Comparison of ENCODE assay signal across 8 cellular contexts in genomic region chr6:158475344-158476302, GRCh38.
DNase-seq lines count a peak whose midpoint lies in the region; ATAC-seq and TF ChIP-seq lines count a peak whose summit lies in the region.

No MANE protein-coding gene starts in this region.

- H3K9me3 ChIP-seq in SJSA1 (replicated peaks) = no peaks in the 10 kb centered on the region

- H3K4me1 ChIP-seq in SJSA1 (replicated peaks) = peaks cover 24% of the 10 kb centered on the region

- peaks cover 44% of the 10 kb centered on the region for H3K27me3 Mint-ChIP-seq in WTC11 (ENCODE audit: low read depth)

- peaks cover 6% of the 10 kb centered on the region for H3K4me1 Mint-ChIP-seq in WTC11

- peaks cover 10% of the 10 kb centered on the region for H3K36me3 ChIP-seq in SJSA1

- H3K9me3 Mint-ChIP-seq in WTC11 = peaks cover 7% of the 10 kb centered on the region; the same call in 1 of the 2 replicates

- no peaks in the 10 kb centered on the region for H3K27me3 ChIP-seq in SJSA1 (replicated peaks)

- CTCF ChIA-PET in WTC11 (lab: Charles Lee) = no interaction called here

- H3K27ac Mint-ChIP-seq in WTC11 = no peak overlapping the region

- no peak overlapping the region for H3K4me3 ChIP-seq in SJSA1

- DNase-seq in HCEC 1CT = peak; percentile 66
- peak; percentile 53 for DNase-seq in LoVo (ENCODE audit: low spot score)
- DNase-seq in SJSA1 (ENCODE audit: low read depth in 1 of 2, low spot score in 2 of 2) = peak; percentile 62 to 71
- peak; percentile 78 for DNase-seq in iris pigment epithelial cell (ENCODE audit: low read depth)
- DNase-seq in WTC11 (ENCODE audit: low spot score) = no peak
- DNase-seq in T-helper 9 cell = no peak
- DNase-seq in activated CD4-positive, alpha-beta T cell treated with anti-CD3 and anti-CD28 coated beads for 48 hours = no peak

- no peak overlapping the region for H3K4me3 Mint-ChIP-seq in WTC11

- POLR2A ChIA-PET in WTC11 (lab: Charles Lee) = no interaction called here

- TF ChIP-seq CTCF in WTC11 (IDR thresholded peaks at IDR 0.05) = no peak

- peaks cover 29% of the 10 kb centered on the region for H3K36me3 Mint-ChIP-seq in WTC11

- H3K27ac ChIP-seq in SJSA1 = peak overlapping the region; percentile 53

- ATAC-seq in GM18508 (IDR thresholded peaks at IDR 0.05; ENCODE audit: insufficient read depth, unreplicated experiment) (peak; percentile 64), WTC11 (no peak; the same call in 1 of the 2 replicates)

TF ChIP-seq in WTC11, 78 proteins besides CTCF, POLR2A, EP300 and RAD21:
- no peak for TF ChIP-seq USF2 (CRISPR knock-in tag; IDR thresholded peaks at IDR 0.05)
- no peak for TF ChIP-seq E2F4 (CRISPR knock-in tag; IDR thresholded peaks at IDR 0.05; ENCODE audit: borderline replicate concordance, low read depth)
- TF ChIP-seq NR2C2 (CRISPR knock-in tag; IDR thresholded peaks at IDR 0.05) = no peak
- no peak for TF ChIP-seq JAZF1 (CRISPR knock-in tag; IDR thresholded peaks at IDR 0.05)
- TF ChIP-seq ZSCAN18 (CRISPR knock-in tag; IDR thresholded peaks at IDR 0.05) = no peak
- TF ChIP-seq E2F1 (CRISPR knock-in tag; IDR thresholded peaks at IDR 0.05) = no peak
- TF ChIP-seq OVOL2 (CRISPR knock-in tag; IDR thresholded peaks at IDR 0.05; ENCODE audit: borderline replicate concordance) = no peak
- no peak for TF ChIP-seq ZMAT4 (CRISPR knock-in tag; IDR thresholded peaks at IDR 0.05)
- no peak for TF ChIP-seq CDX4 (CRISPR knock-in tag; IDR thresholded peaks at IDR 0.05; ENCODE audit: borderline replicate concordance)
- no peak for TF ChIP-seq ZNF671 (CRISPR knock-in tag; IDR thresholded peaks at IDR 0.05)
- no peak for TF ChIP-seq ZNF121 (CRISPR knock-in tag; IDR thresholded peaks at IDR 0.05)
TF ChIP-seq in WTC11: peak in this region for 0.

Comparison
In these comparisons a context has a peak if more than half of its experiments do, and no peak if none do; other contexts are left out.
1. DNase-seq: peak in HCEC 1CT (single experiment), LoVo (single experiment), SJSA1 (2 of 2) and iris pigment epithelial cell (single experiment); none in WTC11 (single experiment), T-helper 9 cell (single experiment) and activated CD4-positive, alpha-beta T cell treated with anti-CD3 and anti-CD28 coated beads for 48 hours (single experiment).